Comparison of ENCODE assay signal across 7 cellular contexts in the genomic region with DNA sequence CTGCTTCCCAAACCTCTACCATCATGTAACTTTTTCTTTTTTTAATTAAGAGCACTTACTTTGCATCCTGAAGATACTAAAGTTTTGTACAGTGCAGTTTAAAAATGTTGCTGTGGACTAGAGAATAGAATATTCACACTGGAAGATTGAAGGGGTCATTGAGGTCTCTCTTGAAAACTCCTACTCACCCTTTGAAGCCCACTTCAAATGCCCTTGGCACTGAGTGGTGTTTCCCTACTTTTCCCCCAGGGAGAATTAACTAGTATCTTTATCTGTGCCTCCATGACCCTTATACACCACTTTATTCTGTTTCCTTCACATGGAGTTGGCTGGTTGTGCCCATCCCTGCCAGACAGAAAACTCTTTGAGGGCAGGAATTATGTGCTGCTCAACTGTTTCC. TPM values are rescaled to one million over a fixed set of nuclear protein-coding genes. Genes with fewer than 3 reads are reported as not detected.
"Had no signal": no experiment of that assay in that cellular context is flagged by ENCODE, and none has a peak within 500 bp of the region (broad histone marks: within the 10 kb centered on the region; RNA-seq: fewer than 3 reads in every experiment).

No MANE protein-coding gene starts in this region.

- DNase-seq: IMR-90, KBM-7, KG1 had no signal

- H3K27ac ChIP-seq: HL-60 had no signal

- ATAC-seq: HepG2, K562 had no signal

- H3K4me3 ChIP-seq: K562 had no signal

RNA-seq across cellular contexts. Expression of a gene that starts 19.6 kb away (rescaled TPM):
- polyA plus RNA-seq: HepG2, IgD-negative memory B cell, IMR-90 had no signal
